In genomic region chr13:78608254-78608704, GRCh38 we compare ENCODE assay signal across 11 cellular contexts. TPM values are rescaled to one million over a fixed set of nuclear protein-coding genes. Genes with fewer than 3 reads are reported as not detected.
A peak's percentile ranks its signal among the peaks of the same experiment; 100 is the strongest.
DNase-seq lines count a peak whose midpoint lies in the region; ATAC-seq, FAIRE-seq and TF ChIP-seq lines count a peak whose summit lies in the region.
"Had no signal": no experiment of that assay in that cellular context is flagged by ENCODE, and none has a peak within 500 bp of the region (broad histone marks: within the 10 kb centered on the region; RNA-seq: fewer than 3 reads in every experiment).

No MANE protein-coding gene starts in this region.

- peak overlapping the region; percentile 57 to 85 (median 62) for H3K4me3 Mint-ChIP-seq in CD4-positive, CD25-positive, alpha-beta regulatory T cell

- WGBS in IMR-90 (ENCODE audit: extremely low coverage in 2 of 2, insufficient read length in 1 of 2), 2 experiments, result 10% methylated on average over 2 of the region's 16 CpGs; no CpG with 5 or more reads in 1 of the 2 experiments
- WGBS in neuronal stem cell (ENCODE audit: extremely low coverage in 2 of 2, insufficient read length in 2 of 2, insufficient replicate concordance in 1 of 2), 2 donors, result no CpG with 5 or more reads among the region's 16 CpGs

- in situ Hi-C loops in IMR-90 (cut with MboI; ENCODE audit: low sequenced_read_pairs), result no loop called here

- H2BK15ac ChIP-seq in IMR-90 (ENCODE audit: low read depth, low read length) (no peak overlapping the region), neuronal stem cell (ENCODE audit: low read length) (no peak overlapping the region)

- H3K79me2 ChIP-seq in endothelial cell of umbilical vein (ENCODE audit: control insufficient read depth, insufficient read depth, low read length), result no peaks in the 10 kb centered on the region

- peak overlapping the region; percentile 87 for H3K4me2 ChIP-seq in IMR-90 (ENCODE audit: low read depth, low read length)
- peak overlapping the region; percentile 85 for H3K4me2 ChIP-seq in endothelial cell of umbilical vein (ENCODE audit: insufficient read depth, low read length)
- peak overlapping the region; percentile 43 for H3K4me2 ChIP-seq in neuronal stem cell (ENCODE audit: insufficient read depth, low read length, poor library complexity, severe bottlenecking)

- H2BK20ac ChIP-seq in IMR-90 (ENCODE audit: low read depth, low read length), result no peak overlapping the region

- TF ChIP-seq POLR2A in IMR-90 (IDR thresholded peaks at IDR 0.05; ENCODE audit: low read depth, low read length) (no peak), endothelial cell of umbilical vein (IDR thresholded peaks at IDR 0.05; ENCODE audit: low read depth, low read length) (no peak)

- dilution Hi-C loops in IMR-90 (cut with HindIII; ENCODE audit: low sequenced_read_pairs, unreplicated experiment) (no loop called here), endothelial cell of umbilical vein (cut with MboI; ENCODE audit: extremely low pct_ligation_motif_present, low sequenced_read_pairs) (no loop called here)

- H2AFZ ChIP-seq in IMR-90 (replicated peaks; ENCODE audit: low read length, poor library complexity) (peak overlapping the region; percentile 29), endothelial cell of umbilical vein (ENCODE audit: low read depth, low read length) (peak overlapping the region; percentile 63), neuronal stem cell (ENCODE audit: low read length) (peak overlapping the region; percentile 94)

- BruUV-seq in IMR-90 (replicated peaks; lab: Mats Ljungman, UMichigan) (no TSS peak), endothelial cell of umbilical vein (replicated peaks; lab: Mats Ljungman, UMichigan) (no TSS peak)

- POLR2A ChIA-PET in IMR-90 (lab: Charles Lee; ENCODE audit: unreplicated experiment), result no interaction called here
- POLR2A ChIA-PET in endothelial cell of umbilical vein (lab: Charles Lee), result no interaction called here

- no peak overlapping the region for H3K56ac ChIP-seq in IMR-90 (ENCODE audit: extremely low read depth, insufficient read depth, low read length)

- FAIRE-seq in endothelial cell of umbilical vein (lab: Jason Lieb, UNC), result no peak

- no peak overlapping the region for H4K5ac ChIP-seq in IMR-90 (ENCODE audit: low read depth, low read length)

- H3K9me3 Mint-ChIP-seq in CD4-positive, CD25-positive, alpha-beta regulatory T cell, result peaks cover 0 to 7% (median 2%) of the 10 kb centered on the region in 7 donors

- TF ChIP-seq CTCF in IMR-90 (conservative IDR thresholded peaks at IDR 0.05; ENCODE audit: low read depth, low read length) (no peak), endothelial cell of umbilical vein (IDR thresholded peaks at IDR 0.05; ENCODE audit: extremely low read depth in 1 of 2, insufficient read depth in 1 of 2, low read depth in 1 of 2, low read length in 2 of 2) (no peak)

- H3K18ac ChIP-seq in IMR-90 (ENCODE audit: low read depth, low read length), result no peak overlapping the region
- no peak overlapping the region for H3K18ac ChIP-seq in neuronal stem cell (ENCODE audit: low read length)

- no peak for TF ChIP-seq RAD21 in IMR-90 (IDR thresholded peaks at IDR 0.05; ENCODE audit: low read length)

- H3K36me3 ChIP-seq in CD4-positive, CD25-positive, alpha-beta regulatory T cell (ENCODE audit: control insufficient read depth, insufficient read depth, low read length), result no peaks in the 10 kb centered on the region
- H3K36me3 ChIP-seq in IMR-90 (ENCODE audit: control insufficient read depth, insufficient read depth, low read length) (no peaks in the 10 kb centered on the region), endothelial cell of umbilical vein (ENCODE audit: control insufficient read depth in 2 of 2, extremely low read depth in 1 of 2, insufficient read depth in 2 of 2, low read length in 2 of 2) (no peaks in the 10 kb centered on the region), neuronal stem cell (replicated peaks in 1 of 2; ENCODE audit: control insufficient read depth in 2 of 2, insufficient read depth in 2 of 2, low read length in 2 of 2) (no peaks in the 10 kb centered on the region)

- no peak overlapping the region for H2AK9ac ChIP-seq in IMR-90 (replicated peaks; ENCODE audit: low read depth, low read length, poor library complexity)

- no peak overlapping the region for H2BK5ac ChIP-seq in IMR-90 (ENCODE audit: low read depth, low read length, poor library complexity, severe bottlenecking)
- H2BK5ac ChIP-seq in neuronal stem cell (ENCODE audit: low read length), result no peak overlapping the region

- H3K27ac Mint-ChIP-seq in CD4-positive, CD25-positive, alpha-beta regulatory T cell, result no peak overlapping the region

- H3K36me3 Mint-ChIP-seq in CD4-positive, CD25-positive, alpha-beta regulatory T cell, result no peaks in the 10 kb centered on the region

- H3K14ac ChIP-seq in IMR-90 (replicated peaks; ENCODE audit: low read depth, low read length), result no peak overlapping the region
- H3K14ac ChIP-seq in neuronal stem cell (ENCODE audit: low read length), result no peak overlapping the region

- H3K27me3 ChIP-seq in CD4-positive, CD25-positive, alpha-beta regulatory T cell (ENCODE audit: control insufficient read depth, insufficient read depth, low read length), result peaks cover 49% of the 10 kb centered on the region
- H3K27me3 ChIP-seq in IMR-90 (ENCODE audit: control insufficient read depth, insufficient read depth, low read length) (peaks cover 77% of the 10 kb centered on the region), endothelial cell of umbilical vein (ENCODE audit: control insufficient read depth in 2 of 2, insufficient read depth in 2 of 2, low read length in 2 of 2) (peaks cover 34 to 64% of the 10 kb centered on the region in 2 experiments), neuronal stem cell (ENCODE audit: control insufficient read depth in 3 of 3, insufficient read depth in 3 of 3, low read depth in 1 of 3, low read length in 3 of 3) (peaks cover 51 to 88% (median 75%) of the 10 kb centered on the region in 3 experiments)

- CTCF ChIA-PET in IMR-90 (lab: Yijun Ruan, JAX), result no interaction called here
- CTCF ChIA-PET in endothelial cell of umbilical vein (lab: Charles Lee), result no interaction called here

- DNase-seq in CD4-positive, CD25-positive, alpha-beta regulatory T cell, result no peak
- no peak for DNase-seq in IMR-90
- no peak for DNase-seq in endothelial cell of umbilical vein (ENCODE audit: low read depth, low spot score)
- peak; percentile 12 for DNase-seq in neuronal stem cell (ENCODE audit: low spot score)
- DNase-seq in COR-L47 (lab: John Stamatoyannopoulos, UW), result no peak
- DNase-seq in stimulated activated CD4-positive, alpha-beta T cell treated with anti-CD3 and anti-CD28 coated beads, Interleukin-15, amount 100 ng/mL, for 24 hours, result no peak
- DNase-seq in NCI-H2171 treated with DMSO at 0.1 percent for 48 hours (lab: John Stamatoyannopoulos, UW), result no peak
- DNase-seq: activated naive CD4-positive, alpha-beta T cell treated with anti-CD3 and anti-CD28 coated beads, Interleukin-2, amount 50 U/mL, for 16 hours; Karpas-422; SIG-M5 had no signal

- H3K27me3 Mint-ChIP-seq in CD4-positive, CD25-positive, alpha-beta regulatory T cell, result peaks cover 89% of the 10 kb centered on the region

- no peak overlapping the region for H3K4ac ChIP-seq in IMR-90 (ENCODE audit: low read depth, low read length)
- H3K4ac ChIP-seq in neuronal stem cell (ENCODE audit: low read length), result no peak overlapping the region

- H3K79me1 ChIP-seq in IMR-90 (ENCODE audit: low read depth in 1 of 2, low read length in 2 of 2) (no peaks in the 10 kb centered on the region), neuronal stem cell (ENCODE audit: low read depth, low read length) (no peaks in the 10 kb centered on the region)

- H2BK12ac ChIP-seq in neuronal stem cell (ENCODE audit: low read length), result no peak overlapping the region

- H3K9ac ChIP-seq in IMR-90 (ENCODE audit: low read depth, low read length), result no peak overlapping the region
- no peak overlapping the region for H3K9ac ChIP-seq in endothelial cell of umbilical vein (replicated peaks; ENCODE audit: extremely low read depth, insufficient read depth, low read length)
- H3K9ac ChIP-seq in neuronal stem cell (ENCODE audit: low read depth, low read length, poor library complexity), result peak overlapping the region; percentile 2

- no peak overlapping the region for H4K91ac ChIP-seq in IMR-90 (ENCODE audit: insufficient read depth, low read depth, low read length)
- H4K91ac ChIP-seq in neuronal stem cell (ENCODE audit: low read depth, low read length, poor library complexity), result no peak overlapping the region

- no peak for ATAC-seq in CD4-positive, CD25-positive, alpha-beta regulatory T cell (ENCODE audit: low read depth in 2 of 2)
- ATAC-seq in IMR-90 (ENCODE audit: low read depth) (no peak), HG03442 (IDR thresholded peaks at IDR 0.05; ENCODE audit: unreplicated experiment) (no peak)

- H3K4me1 Mint-ChIP-seq in CD4-positive, CD25-positive, alpha-beta regulatory T cell, result peaks cover 17 to 57% (median 37%) of the 10 kb centered on the region in 4 donors

- H3K27ac ChIP-seq in CD4-positive, CD25-positive, alpha-beta regulatory T cell (ENCODE audit: insufficient read depth, low read length, poor library complexity, severe bottlenecking), result no peak overlapping the region
- H3K27ac ChIP-seq in IMR-90 (ENCODE audit: insufficient read depth, low read length) (no peak overlapping the region), endothelial cell of umbilical vein (ENCODE audit: insufficient read depth, low read depth, low read length) (no peak overlapping the region), neuronal stem cell (replicated peaks; ENCODE audit: low read length) (no peak overlapping the region)

- peaks cover 39% of the 10 kb centered on the region for H3K4me1 ChIP-seq in CD4-positive, CD25-positive, alpha-beta regulatory T cell (ENCODE audit: control insufficient read depth, insufficient read depth, low read length, poor library complexity, severe bottlenecking)
- peaks cover 3% of the 10 kb centered on the region; the same call in 1 of the 2 replicates for H3K4me1 ChIP-seq in IMR-90 (ENCODE audit: control insufficient read depth, insufficient read depth, low read length)
- H3K4me1 ChIP-seq in endothelial cell of umbilical vein (ENCODE audit: control insufficient read depth, extremely low read depth, insufficient read depth, low read length), result peaks cover 7% of the 10 kb centered on the region
- H3K4me1 ChIP-seq in neuronal stem cell (ENCODE audit: control insufficient read depth in 2 of 2, insufficient read depth in 1 of 2, low read depth in 1 of 2, low read length in 2 of 2), result peaks cover 13 to 16% of the 10 kb centered on the region in 2 donors

- peak overlapping the region; percentile 66 for H3K4me3 ChIP-seq in CD4-positive, CD25-positive, alpha-beta regulatory T cell (ENCODE audit: low read depth, low read length)
- no peak overlapping the region; the same call in 1 of the 2 replicates for H3K4me3 ChIP-seq in IMR-90 (ENCODE audit: insufficient read depth, low read depth, low read length)
- H3K4me3 ChIP-seq in endothelial cell of umbilical vein (replicated peaks in 1 of 3; ENCODE audit: insufficient read depth in 1 of 3, low read depth in 1 of 3, low read length in 3 of 3), result peak overlapping the region in 2 of 3 experiments; percentile 64 to 79
- H3K4me3 ChIP-seq in neuronal stem cell (ENCODE audit: low read length in 2 of 2), result peak overlapping the region in 1 of 2 donors; percentile 19

- H3K9me1 ChIP-seq in IMR-90 (ENCODE audit: insufficient read depth, low read length) (no peaks in the 10 kb centered on the region), endothelial cell of umbilical vein (replicated peaks; ENCODE audit: control insufficient read depth, extremely low read depth, insufficient read depth, low read length) (no peaks in the 10 kb centered on the region)

- H3K23ac ChIP-seq in IMR-90 (ENCODE audit: low read depth, low read length) (no peak overlapping the region), neuronal stem cell (ENCODE audit: low read depth, low read length, poor library complexity) (no peak overlapping the region)

- no peak overlapping the region for H2AK5ac ChIP-seq in IMR-90 (ENCODE audit: low read depth, low read length)
- H2AK5ac ChIP-seq in neuronal stem cell (ENCODE audit: low read depth, low read length), result no peak overlapping the region

- no peaks in the 10 kb centered on the region; the same call in 1 of the 2 replicates for H4K20me1 ChIP-seq in IMR-90 (ENCODE audit: insufficient read depth, low read length)
- H4K20me1 ChIP-seq in endothelial cell of umbilical vein (replicated peaks; ENCODE audit: control insufficient read depth, extremely low read depth, insufficient read depth, low read length), result no peaks in the 10 kb centered on the region

- no peak overlapping the region for H4K8ac ChIP-seq in IMR-90 (ENCODE audit: low read depth in 2 of 2, low read length in 2 of 2)
- no peak overlapping the region for H4K8ac ChIP-seq in neuronal stem cell (ENCODE audit: low read depth, low read length)

- intact Hi-C loops in IMR-90 (cut with micrococcal nuclease) (no loop called here), endothelial cell of umbilical vein (cut with micrococcal nuclease) (loop anchor here (1.0 to 5.0 kb wide), 3 partner anchors 8 to 784 kb away; partner anchors contain the start of gene OBI1)

- H3K9me3 ChIP-seq in CD4-positive, CD25-positive, alpha-beta regulatory T cell (ENCODE audit: control insufficient read depth in 2 of 2, low read length in 2 of 2), result no peaks in the 10 kb centered on the region
- peaks cover 10% of the 10 kb centered on the region; the same call in 1 of the 2 replicates for H3K9me3 ChIP-seq in IMR-90 (ENCODE audit: control insufficient read depth, insufficient read depth, low read length)
- H3K9me3 ChIP-seq in endothelial cell of umbilical vein (replicated peaks; ENCODE audit: control insufficient read depth, insufficient read depth, low read length), result no peaks in the 10 kb centered on the region
- peaks cover 0 to 4% of the 10 kb centered on the region in 2 donors for H3K9me3 ChIP-seq in neuronal stem cell (replicated peaks in 1 of 2; ENCODE audit: control insufficient read depth in 2 of 2, insufficient read depth in 1 of 2, low read depth in 1 of 2, low read length in 2 of 2)

- H2BK120ac ChIP-seq in IMR-90 (ENCODE audit: low read depth, low read length) (no peak overlapping the region), neuronal stem cell (ENCODE audit: low read depth, low read length) (no peak overlapping the region)

RNA-seq across cellular contexts. Expression of gene POU4F1, which starts 4.9 kb away (rescaled TPM):
- total RNA-seq in CD4-positive, CD25-positive, alpha-beta regulatory T cell, result 0.22 TPM
- polyA plus RNA-seq in CD4-positive, CD25-positive, alpha-beta regulatory T cell, result not detected
- total RNA-seq in IMR-90 (2012; rRNA removed) (not detected in 2 replicates), endothelial cell of umbilical vein (0.39 and 1.1 TPM in 2 replicates)
- polyA plus RNA-seq in IMR-90 (2012; rRNA removed) (0.02 TPM in 1 of 2 replicates, not detected in the other), endothelial cell of umbilical vein (0.27 and 0.30 TPM in 2 replicates)
- not detected in 2 replicates for polyA plus RNA-seq in IMR-90 (2012; cell fraction: cytosol; rRNA removed)
- polyA plus RNA-seq in IMR-90 (2012; cell fraction: nucleus; rRNA removed; ENCODE audit: low replicate concordance), result 0.02 TPM in 2 replicates
- polyA plus RNA-seq in endothelial cell of umbilical vein (2011; cell fraction: cytosol; rRNA removed), result 0.21 and 0.32 TPM in 2 replicates
- polyA plus RNA-seq in endothelial cell of umbilical vein (2011; cell fraction: nucleus; rRNA removed), result 2.9 and 3.4 TPM in 2 replicates
- 0.08 and 0.52 TPM in 2 replicates for polyA plus RNA-seq in endothelial cell of umbilical vein (2012)
- polyA minus RNA-seq in endothelial cell of umbilical vein, result 0.10 and 0.25 TPM in 2 replicates
- not detected for polyA minus RNA-seq in endothelial cell of umbilical vein (2011; cell fraction: cytosol; rRNA and poly(A)+ RNA removed)
- 0.53 TPM in 2 replicates for polyA minus RNA-seq in endothelial cell of umbilical vein (2011; cell fraction: nucleus; rRNA and poly(A)+ RNA removed)
- 0.04 TPM for polyA plus RNA-seq in neuronal stem cell (2013, experiment 1 of 2)
- polyA plus RNA-seq in neuronal stem cell (2013, experiment 2 of 2), result 0.04 TPM

RNA-seq across cellular contexts. Expression of gene OBI1, which starts 50.7 kb away (rescaled TPM):
- total RNA-seq in CD4-positive, CD25-positive, alpha-beta regulatory T cell, result 5.4 TPM
- polyA plus RNA-seq in CD4-positive, CD25-positive, alpha-beta regulatory T cell, result 10 to 100 TPM; 10.5 to 14.3 (median 11.5) TPM
- 11.8 and 19.7 TPM in 2 replicates for total RNA-seq in IMR-90 (2012; rRNA removed)
- 3.5 and 4.4 TPM in 2 replicates for polyA plus RNA-seq in IMR-90 (2012; rRNA removed)
- 0.44 and 0.49 TPM in 2 replicates for polyA plus RNA-seq in IMR-90 (2012; cell fraction: cytosol; rRNA removed)
- polyA plus RNA-seq in IMR-90 (2012; cell fraction: nucleus; rRNA removed; ENCODE audit: low replicate concordance), result 0.30 and 2.4 TPM in 2 replicates
- 14.6 and 16.1 TPM in 2 replicates for total RNA-seq in endothelial cell of umbilical vein
- polyA plus RNA-seq in endothelial cell of umbilical vein, result 3.6 and 5.0 TPM in 2 replicates
- polyA plus RNA-seq in endothelial cell of umbilical vein (2011; cell fraction: cytosol; rRNA removed), result 6.2 and 6.6 TPM in 2 replicates
- 6.5 and 9.0 TPM in 2 replicates for polyA plus RNA-seq in endothelial cell of umbilical vein (2011; cell fraction: nucleus; rRNA removed)
- polyA plus RNA-seq in endothelial cell of umbilical vein (2012), result 9.3 and 12.3 TPM in 2 replicates
- polyA minus RNA-seq in endothelial cell of umbilical vein, result 16.3 and 16.9 TPM in 2 replicates
- polyA minus RNA-seq in endothelial cell of umbilical vein (2011; cell fraction: cytosol; rRNA and poly(A)+ RNA removed), result 10.0 TPM
- polyA minus RNA-seq in endothelial cell of umbilical vein (2011; cell fraction: nucleus; rRNA and poly(A)+ RNA removed), result 8.7 and 12.3 TPM in 2 replicates
- polyA plus RNA-seq in neuronal stem cell (2013, experiment 1 of 2), result 22.0 TPM
- 22.1 TPM for polyA plus RNA-seq in neuronal stem cell (2013, experiment 2 of 2)

Comparison
In these comparisons a context has a peak if more than half of its experiments do, and no peak if none do; other contexts are left out.
1. H2AFZ ChIP-seq: peak in every context shown above with its lines; median percentile 94 in neuronal stem cell; 63 in endothelial cell of umbilical vein; 29 in IMR-90.